In genomic region chr19:51473009-51473707, GRCh38 we compare ENCODE assay signal across 8 cellular contexts. TPM values are rescaled to one million over a fixed set of nuclear protein-coding genes. Genes with fewer than 3 reads are reported as not detected.
DNase-seq lines count a peak whose midpoint lies in the region; ATAC-seq, FAIRE-seq and TF ChIP-seq lines count a peak whose summit lies in the region.

No MANE protein-coding gene starts in this region.

- no peaks in the 10 kb centered on the region for H3K36me3 Mint-ChIP-seq in activated CD4-positive, alpha-beta T cell treated with anti-CD3 and anti-CD28 coated beads for 36 hours (ENCODE audit: low read depth)
- no peaks in the 10 kb centered on the region for H3K36me3 Mint-ChIP-seq in chondrocyte (ENCODE audit: low read depth)

- DNase-seq in GM12892 (ENCODE audit: insufficient read length), result peak; percentile 41
- DNase-seq in NCI-H446 (lab: John Stamatoyannopoulos, UW), result peak; percentile 39 to 73
- DNase-seq in activated CD4-positive, alpha-beta T cell treated with anti-CD3 and anti-CD28 coated beads for 36 hours, result peak; percentile 93
- DNase-seq in chondrocyte (ENCODE audit: low spot score), result no peak
- DNase-seq in lower leg skin (ENCODE audit: low spot score in 2 of 2), result peak; percentile 73 to 94
- DNase-seq in stimulated activated CD4-positive, alpha-beta T cell treated with anti-CD3 and anti-CD28 coated beads, TNF-alpha, amount 100 ng/mL, for 24 hours (ENCODE audit: low read depth in 3 of 3), result peak; percentile 81 to 87 (median 84)
- no peak for DNase-seq in NCI-H2081 treated with DMSO at 0.1 percent for 48 hours (lab: John Stamatoyannopoulos, UW)

- CTCF ChIA-PET in activated CD4-positive, alpha-beta T cell treated with anti-CD3 and anti-CD28 coated beads for 36 hours (lab: Charles Lee), result interaction anchor here (0.5 to 6.3 kb wide), 42 partner anchors 9 to 1793 kb away, joined by 3 to 101 read pairs (median 5); no protein-coding TSS in a partner anchor

- TF ChIP-seq POLR2A in GM12892 (IDR thresholded peaks at IDR 0.05; ENCODE audit: low read depth, low read length) (no peak), lower leg skin (IDR thresholded peaks at IDR 0.05) (no peak)

- TF ChIP-seq CTCF in 22Rv1 (IDR thresholded peaks at IDR 0.05) (peak; percentile 94), chondrocyte (IDR thresholded peaks at IDR 0.05) (peak; percentile 87), lower leg skin (IDR thresholded peaks at IDR 0.05) (no peak)

- intact Hi-C loops in activated CD4-positive, alpha-beta T cell treated with anti-CD3 and anti-CD28 coated beads for 36 hours (cut with DNase I, micrococcal nuclease), result loop anchor here (1.0 to 10.0 kb wide), 7 partner anchors 42 to 306 kb away; no protein-coding TSS in a partner anchor
- intact Hi-C loops in lower leg skin (cut with DNase I; ENCODE audit: low total_unique reads), result no loop called here

- peak; percentile 96 for ATAC-seq in activated CD4-positive, alpha-beta T cell treated with anti-CD3 and anti-CD28 coated beads for 36 hours

- peaks cover 3% of the 10 kb centered on the region for H3K9me3 Mint-ChIP-seq in activated CD4-positive, alpha-beta T cell treated with anti-CD3 and anti-CD28 coated beads for 36 hours (ENCODE audit: low read depth)
- H3K9me3 Mint-ChIP-seq in chondrocyte (ENCODE audit: low read depth), result no peaks in the 10 kb centered on the region

- H3K4me3 Mint-ChIP-seq in activated CD4-positive, alpha-beta T cell treated with anti-CD3 and anti-CD28 coated beads for 36 hours, result no peak overlapping the region
- no peak overlapping the region for H3K4me3 Mint-ChIP-seq in chondrocyte (ENCODE audit: unreplicated experiment)

- peak; percentile 69 for FAIRE-seq in GM12892 (lab: Jason Lieb, UNC)

- no peak overlapping the region for H3K27ac Mint-ChIP-seq in activated CD4-positive, alpha-beta T cell treated with anti-CD3 and anti-CD28 coated beads for 36 hours
- H3K27ac Mint-ChIP-seq in chondrocyte (ENCODE audit: unreplicated experiment), result no peak overlapping the region

- no peak overlapping the region for H3K4me3 ChIP-seq in lower leg skin (ENCODE audit: low read depth, poor library complexity, severe bottlenecking)

- H3K27ac ChIP-seq in 22Rv1, result no peak overlapping the region

- H3K27me3 Mint-ChIP-seq in activated CD4-positive, alpha-beta T cell treated with anti-CD3 and anti-CD28 coated beads for 36 hours, result peaks cover 6% of the 10 kb centered on the region
- H3K27me3 Mint-ChIP-seq in chondrocyte (ENCODE audit: low read depth), result peaks cover 5% of the 10 kb centered on the region

- POLR2A ChIA-PET in activated CD4-positive, alpha-beta T cell treated with anti-CD3 and anti-CD28 coated beads for 36 hours (lab: Charles Lee), result interaction anchor here (0.5 to 0.6 kb wide), 2 partner anchors 16 to 153 kb away, joined by 3 read pairs; no protein-coding TSS in a partner anchor

- H3K4me1 Mint-ChIP-seq in activated CD4-positive, alpha-beta T cell treated with anti-CD3 and anti-CD28 coated beads for 36 hours, result peaks cover 20% of the 10 kb centered on the region
- no peaks in the 10 kb centered on the region for H3K4me1 Mint-ChIP-seq in chondrocyte (ENCODE audit: low read depth)

- 29% methylated on average over 7 of the region's 7 CpGs for WGBS in lower leg skin, 2 donors

RNA-seq across cellular contexts. Expression of gene CEACAM18, which starts 5.2 kb away (rescaled TPM):
- polyA plus RNA-seq in GM12892 (2012; ENCODE audit: missing spikeins), result not detected
- not detected for total RNA-seq in activated CD4-positive, alpha-beta T cell treated with anti-CD3 and anti-CD28 coated beads for 36 hours
- not detected in 3 replicates for total RNA-seq in chondrocyte
- total RNA-seq in lower leg skin, result not detected

RNA-seq across cellular contexts. Expression of gene SIGLEC8, which starts 14.9 kb away (rescaled TPM):
- polyA plus RNA-seq in GM12892 (2012; ENCODE audit: missing spikeins), result not detected
- total RNA-seq in activated CD4-positive, alpha-beta T cell treated with anti-CD3 and anti-CD28 coated beads for 36 hours, result not detected
- not detected in 3 replicates for total RNA-seq in chondrocyte
- under 1 TPM in 3 of 4 donors, not detected in 1; 0.27 to 0.65 (median 0.38) TPM for total RNA-seq in lower leg skin

RNA-seq across cellular contexts. Expression of gene SIGLEC12, which starts 28.4 kb away (rescaled TPM):
- polyA plus RNA-seq in GM12892 (2012; ENCODE audit: missing spikeins), result not detected
- 1 to 10 TPM; 1.2 to 1.9 TPM for total RNA-seq in activated CD4-positive, alpha-beta T cell treated with anti-CD3 and anti-CD28 coated beads for 36 hours
- total RNA-seq in chondrocyte, result not detected in 3 replicates
- total RNA-seq in lower leg skin, result under 1 TPM in 1 of 4 donors, not detected in 3; 0.54 TPM

RNA-seq across cellular contexts. Expression of gene SIGLEC10, which starts 55.7 kb away (rescaled TPM):
- 7.3 TPM for polyA plus RNA-seq in GM12892 (2012; ENCODE audit: missing spikeins)
- under 1 TPM; 0.48 to 0.65 TPM for total RNA-seq in activated CD4-positive, alpha-beta T cell treated with anti-CD3 and anti-CD28 coated beads for 36 hours
- total RNA-seq in chondrocyte, result not detected in 3 replicates
- total RNA-seq in lower leg skin, result 1 to 10 TPM in 3 of 4 donors, under 1 TPM in 1; 0.53 to 8.6 (median 1.8) TPM

RNA-seq across cellular contexts. Expression of gene SIGLEC6, which starts 58.3 kb away (rescaled TPM):
- polyA plus RNA-seq in GM12892 (2012; ENCODE audit: missing spikeins), result 1.00 TPM
- not detected for total RNA-seq in activated CD4-positive, alpha-beta T cell treated with anti-CD3 and anti-CD28 coated beads for 36 hours
- total RNA-seq in chondrocyte, result not detected in 3 replicates
- 1 to 10 TPM in 1 of 4 donors, under 1 TPM in 1, not detected in 2; 0.47 to 3.4 TPM for total RNA-seq in lower leg skin

Comparison
In these comparisons a context has a peak if more than half of its experiments do, and no peak if none do; other contexts are left out.
1. CTCF ChIP-seq: peak in 22Rv1 (single experiment) and chondrocyte (single experiment); none in lower leg skin (0 of 3).
2. DNase-seq: peak in GM12892 (single experiment), NCI-H446 (2 of 2), activated CD4-positive, alpha-beta T cell treated with anti-CD3 and anti-CD28 coated beads for 36 hours (single experiment), lower leg skin (2 of 2) and stimulated activated CD4-positive, alpha-beta T cell treated with anti-CD3 and anti-CD28 coated beads, TNF-alpha, amount 100 ng/mL, for 24 hours (3 of 3); none in chondrocyte (single experiment) and NCI-H2081 treated with DMSO at 0.1 percent for 48 hours (single experiment).